ENCODE assay signal across 17 cellular contexts in genomic region chr16:70726869-70727494, GRCh38. TPM values are rescaled to one million over a fixed set of nuclear protein-coding genes. Genes with fewer than 3 reads are reported as not detected.
DNase-seq lines count a peak whose midpoint lies in the region; ATAC-seq and TF ChIP-seq lines count a peak whose summit lies in the region.
"Had no signal": no experiment of that assay in that cellular context is flagged by ENCODE, and none has a peak within 500 bp of the region (broad histone marks: within the 10 kb centered on the region; RNA-seq: fewer than 3 reads in every experiment).

No MANE protein-coding gene starts in this region.

- no peak overlapping the region for H3K9ac ChIP-seq in IMR-90 (ENCODE audit: low read depth, low read length)
- H3K9ac ChIP-seq in skeletal muscle tissue (ENCODE audit: low read depth in 1 of 3, low read length in 3 of 3) = peak overlapping the region in 1 of 3 donors; percentile 77
- H3K9ac ChIP-seq: parathyroid adenoma had no signal

- H3K79me1 ChIP-seq in IMR-90 (ENCODE audit: low read depth in 1 of 2, low read length in 2 of 2) = peaks cover 0 to 12% of the 10 kb centered on the region in 2 experiments; a peak in 2 of 4 replicates

- H4K20me1 ChIP-seq in IMR-90 (ENCODE audit: insufficient read depth, low read length) = no peaks in the 10 kb centered on the region

- no peak for TF ChIP-seq POLR2A in IMR-90 (IDR thresholded peaks at IDR 0.05; ENCODE audit: low read depth, low read length)
- TF ChIP-seq POLR2A in esophagus muscularis mucosa (IDR thresholded peaks at IDR 0.05; ENCODE audit: low read depth) = no peak
- TF ChIP-seq POLR2A in right lobe of liver (IDR thresholded peaks at IDR 0.05) = no peak

- CTCF ChIA-PET in IMR-90 (lab: Yijun Ruan, JAX) = interaction anchor here (0.9 kb wide), 1 partner anchor 11 kb away, joined by 3 read pairs; no protein-coding TSS in a partner anchor

- peak overlapping the region; percentile 20; the same call in 1 of the 2 replicates for H2BK120ac ChIP-seq in IMR-90 (ENCODE audit: low read depth, low read length)

- DNase-seq in IMR-90 = no peak
- no peak for DNase-seq in esophagus muscularis mucosa (ENCODE audit: extremely low spot score)
- DNase-seq in right lobe of liver = no peak
- no peak for DNase-seq in NCI-H1436 treated with DMSO at 0.1 percent for 48 hours (lab: John Stamatoyannopoulos, UW)
- DNase-seq: activated CD4-positive, alpha-beta T cell treated with anti-CD3 and anti-CD28 coated beads, Interleukin-2, amount 10 ng/mL, durations not matched to agents 24 days and 14 days; cortex of kidney; DMS79; Kasumi-1; NCI-H146; NCI-H345; T1000; testis had no signal

- no peak overlapping the region for H2BK5ac ChIP-seq in IMR-90 (ENCODE audit: low read depth, low read length, poor library complexity, severe bottlenecking)

- H3K9me1 ChIP-seq in IMR-90 (ENCODE audit: insufficient read depth, low read length) = no peaks in the 10 kb centered on the region

- H3K27ac ChIP-seq in IMR-90 (ENCODE audit: insufficient read depth, low read length) = no peak overlapping the region
- H3K27ac ChIP-seq in esophagus muscularis mucosa (replicated peaks in 1 of 4) = peak overlapping the region; percentile 87 to 89 (median 89)
- peak overlapping the region; percentile 81 to 96 (median 95) for H3K27ac ChIP-seq in right lobe of liver
- peak overlapping the region; percentile 89 for H3K27ac ChIP-seq in skeletal muscle tissue (ENCODE audit: low read depth, low read length)
- H3K27ac ChIP-seq: parathyroid adenoma had no signal

- H3K36me3 ChIP-seq in IMR-90 (ENCODE audit: control insufficient read depth, insufficient read depth, low read length) = peaks cover 12% of the 10 kb centered on the region; the same call in 1 of the 2 replicates
- H3K36me3 ChIP-seq in esophagus muscularis mucosa = peaks cover 0 to 33% (median 14%) of the 10 kb centered on the region in 4 donors
- peaks cover 0 to 2% (median 0%) of the 10 kb centered on the region in 4 donors for H3K36me3 ChIP-seq in right lobe of liver
- H3K36me3 ChIP-seq in skeletal muscle tissue (ENCODE audit: control insufficient read depth in 3 of 3, insufficient read depth in 3 of 3, low read length in 3 of 3) = peaks cover 0 to 6% (median 0%) of the 10 kb centered on the region in 3 donors

- dilution Hi-C loops in IMR-90 (cut with HindIII; ENCODE audit: low sequenced_read_pairs, unreplicated experiment) = no loop called here

- H4K91ac ChIP-seq in IMR-90 (ENCODE audit: insufficient read depth, low read depth, low read length) = peak overlapping the region; percentile 39; the same call in 1 of the 2 replicates

- BruUV-seq in IMR-90 (replicated peaks; lab: Mats Ljungman, UMichigan) = no TSS peak

- in situ Hi-C loops in IMR-90 (cut with MboI; ENCODE audit: low sequenced_read_pairs) = no loop called here

- no peak overlapping the region for H3K4me3 ChIP-seq in IMR-90 (ENCODE audit: insufficient read depth, low read depth, low read length)
- H3K4me3 ChIP-seq in esophagus muscularis mucosa = no peak overlapping the region
- H3K4me3 ChIP-seq in right lobe of liver = no peak overlapping the region
- H3K4me3 ChIP-seq in skeletal muscle tissue (ENCODE audit: low read length in 3 of 3) = no peak overlapping the region
- H3K4me3 ChIP-seq: testis had no signal

- no peak overlapping the region for H2AFZ ChIP-seq in IMR-90 (replicated peaks; ENCODE audit: low read length, poor library complexity)
- H2AFZ ChIP-seq: parathyroid adenoma had no signal

- peak overlapping the region; percentile 37; the same call in 1 of the 2 replicates for H2BK20ac ChIP-seq in IMR-90 (ENCODE audit: low read depth, low read length)

- peaks cover 13% of the 10 kb centered on the region for H3K4me1 ChIP-seq in IMR-90 (ENCODE audit: control insufficient read depth, insufficient read depth, low read length)
- peaks cover 35 to 48% (median 41%) of the 10 kb centered on the region in 4 donors for H3K4me1 ChIP-seq in esophagus muscularis mucosa
- H3K4me1 ChIP-seq in right lobe of liver = peaks cover 0 to 43% (median 21%) of the 10 kb centered on the region in 4 donors
- H3K4me1 ChIP-seq in skeletal muscle tissue (ENCODE audit: control insufficient read depth in 3 of 3, insufficient read depth in 3 of 3, low read length in 3 of 3) = peaks cover 41 to 54% (median 50%) of the 10 kb centered on the region in 3 donors
- H3K4me1 ChIP-seq: parathyroid adenoma had no signal

- no peaks in the 10 kb centered on the region for H3K27me3 ChIP-seq in IMR-90 (ENCODE audit: control insufficient read depth, insufficient read depth, low read length)
- H3K27me3 ChIP-seq in esophagus muscularis mucosa = no peaks in the 10 kb centered on the region
- H3K27me3 ChIP-seq in right lobe of liver = no peaks in the 10 kb centered on the region
- H3K27me3 ChIP-seq in skeletal muscle tissue (ENCODE audit: control insufficient read depth in 3 of 3, insufficient read depth in 3 of 3, low read length in 3 of 3) = no peaks in the 10 kb centered on the region
- H3K27me3 ChIP-seq: testis had no signal

- H3K18ac ChIP-seq in IMR-90 (ENCODE audit: low read depth, low read length) = no peak overlapping the region

- peak overlapping the region; percentile 73 to 83; a peak in 1 of 4 replicates for H4K8ac ChIP-seq in IMR-90 (ENCODE audit: low read depth in 2 of 2, low read length in 2 of 2)

- no peak overlapping the region for H3K56ac ChIP-seq in IMR-90 (ENCODE audit: extremely low read depth, insufficient read depth, low read length)

- intact Hi-C loops in IMR-90 (cut with micrococcal nuclease) (no loop called here), esophagus muscularis mucosa (cut with DNase I) (no loop called here), right lobe of liver (cut with DNase I) (no loop called here)

- TF ChIP-seq EP300 in esophagus muscularis mucosa (IDR thresholded peaks at IDR 0.05) = no peak

- H3K4me2 ChIP-seq in IMR-90 (ENCODE audit: low read depth, low read length) = no peak overlapping the region

- POLR2A ChIA-PET in IMR-90 (lab: Charles Lee; ENCODE audit: unreplicated experiment) = no interaction called here

- no peak overlapping the region for H2BK15ac ChIP-seq in IMR-90 (ENCODE audit: low read depth, low read length)

- no peak overlapping the region for H2AK9ac ChIP-seq in IMR-90 (replicated peaks; ENCODE audit: low read depth, low read length, poor library complexity)

- peak overlapping the region; percentile 45; the same call in 1 of the 2 replicates for H3K23ac ChIP-seq in IMR-90 (ENCODE audit: low read depth, low read length)

- no peak overlapping the region for H4K5ac ChIP-seq in IMR-90 (ENCODE audit: low read depth, low read length)

- 35% methylated on average over 2 of the region's 16 CpGs; no CpG with 5 or more reads in 1 of the 2 experiments for WGBS in IMR-90 (ENCODE audit: extremely low coverage in 2 of 2, insufficient read length in 1 of 2), 2 experiments
- 53% methylated on average over 16 of the region's 16 CpGs for WGBS in esophagus muscularis mucosa
- 77% methylated on average over 12 of the region's 16 CpGs for WGBS in right lobe of liver (ENCODE audit: insufficient coverage, low coverage, low lambda C conversion rate, missing lambda C conversion rate)

- TF ChIP-seq CTCF in IMR-90 (conservative IDR thresholded peaks at IDR 0.05; ENCODE audit: low read depth, low read length) (no peak), esophagus muscularis mucosa (IDR thresholded peaks at IDR 0.05) (no peak), right lobe of liver (IDR thresholded peaks at IDR 0.05) (no peak)

- peak overlapping the region; percentile 68; the same call in 1 of the 2 replicates for H3K4ac ChIP-seq in IMR-90 (ENCODE audit: low read depth, low read length)

- ATAC-seq in IMR-90 (ENCODE audit: low read depth) (no peak), right lobe of liver (no peak), GM19455 (IDR thresholded peaks at IDR 0.05; ENCODE audit: unreplicated experiment) (no peak), HG03432 (IDR thresholded peaks at IDR 0.05; ENCODE audit: unreplicated experiment) (no peak), GM21360 (IDR thresholded peaks at IDR 0.05; ENCODE audit: unreplicated experiment) (no peak)

- no peak overlapping the region for H2AK5ac ChIP-seq in IMR-90 (ENCODE audit: low read depth, low read length)

- peak overlapping the region; percentile 36; the same call in 1 of the 2 replicates for H3K14ac ChIP-seq in IMR-90 (replicated peaks; ENCODE audit: low read depth, low read length)

- H3K9me3 ChIP-seq in IMR-90 (ENCODE audit: control insufficient read depth, insufficient read depth, low read length) (no peaks in the 10 kb centered on the region), esophagus muscularis mucosa (no peaks in the 10 kb centered on the region), right lobe of liver (no peaks in the 10 kb centered on the region), skeletal muscle tissue (ENCODE audit: control insufficient read depth in 3 of 3, low read length in 3 of 3) (no peaks in the 10 kb centered on the region)
- H3K9me3 ChIP-seq: testis had no signal

- TF ChIP-seq RAD21 in IMR-90 (IDR thresholded peaks at IDR 0.05; ENCODE audit: low read length) = no peak

TF ChIP-seq in IMR-90, 13 proteins besides CTCF, POLR2A, EP300 and RAD21 (continues in another document):
- TF ChIP-seq NFE2L2 (IDR thresholded peaks at IDR 0.05; ENCODE audit: low read depth, low read length) (no peak), SMC3 (IDR thresholded peaks at IDR 0.05; ENCODE audit: low read depth, low read length) (no peak), BHLHE40 (IDR thresholded peaks at IDR 0.05; ENCODE audit: low read depth, low read length) (no peak), MXI1 (IDR thresholded peaks at IDR 0.05; ENCODE audit: borderline replicate concordance, low read depth, low read length) (no peak), RFX5 (IDR thresholded peaks at IDR 0.05; ENCODE audit: low read depth, low read length) (no peak), CHD1 (IDR thresholded peaks at IDR 0.05; ENCODE audit: low read depth, low read length) (no peak), MAFK (IDR thresholded peaks at IDR 0.05; ENCODE audit: low read depth, low read length) (no peak)
- TF ChIP-seq, protein P1, sequence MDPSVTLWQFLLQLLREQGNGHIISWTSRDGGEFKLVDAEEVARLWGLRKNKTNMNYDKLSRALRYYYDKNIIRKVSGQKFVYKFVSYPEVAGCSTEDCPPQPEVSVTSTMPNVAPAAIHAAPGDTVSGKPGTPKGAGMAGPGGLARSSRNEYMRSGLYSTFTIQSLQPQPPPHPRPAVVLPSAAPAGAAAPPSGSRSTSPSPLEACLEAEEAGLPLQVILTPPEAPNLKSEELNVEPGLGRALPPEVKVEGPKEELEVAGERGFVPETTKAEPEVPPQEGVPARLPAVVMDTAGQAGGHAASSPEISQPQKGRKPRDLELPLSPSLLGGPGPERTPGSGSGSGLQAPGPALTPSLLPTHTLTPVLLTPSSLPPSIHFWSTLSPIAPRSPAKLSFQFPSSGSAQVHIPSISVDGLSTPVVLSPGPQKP (IDR thresholded peaks at IDR 0.05; ENCODE audit: borderline replicate concordance, low read depth, low read length) = no peak

RNA-seq across cellular contexts. Expression of gene MTSS2, which starts 41.1 kb away (rescaled TPM):
- total RNA-seq in IMR-90 (2012; rRNA removed) (8.9 and 9.1 TPM in 2 replicates), esophagus muscularis mucosa (100 to 1,000 TPM in 2 of 4 donors, 10 to 100 TPM in 2; 74.9 to 238 (median 130) TPM), right lobe of liver (100 to 1,000 TPM in 2 of 6 experiments, 10 to 100 TPM in 4; 28.5 to 117 (median 80.2) TPM), skeletal muscle tissue (18.8 TPM)
- polyA plus RNA-seq in IMR-90 (2012; rRNA removed) = 86.2 and 108 TPM in 2 replicates
- polyA plus RNA-seq in IMR-90 (2012; cell fraction: cytosol; rRNA removed) = 69.9 and 88.4 TPM in 2 replicates
- 148 and 251 TPM in 2 replicates for polyA plus RNA-seq in IMR-90 (2012; cell fraction: nucleus; rRNA removed; ENCODE audit: low replicate concordance)
